In genomic region chr12:4034926-4035325, GRCh38 we compare ENCODE assay signal across 21 cellular contexts.
"Had no signal": no experiment of that assay in that cellular context is flagged by ENCODE, and none has a peak within 500 bp of the region (broad histone marks: within the 10 kb centered on the region; RNA-seq: fewer than 3 reads in every experiment).

No MANE protein-coding gene starts in this region.

- DNase-seq: activated CD4-positive, alpha-beta T cell treated with anti-CD3 and anti-CD28 coated beads, Interleukin-2, amount 10 ng/mL, durations not matched to agents 24 days and 14 days; activated CD8-positive, alpha-beta memory T cell treated with anti-CD3 and anti-CD28 coated beads for 24 hours; activated naive CD4-positive, alpha-beta T cell treated with Interleukin-2 at 50 U/mL for 16 hours; cortex of kidney; effector memory CD8-positive, alpha-beta T cell; erythroblast; foreskin keratinocyte; head of caudate nucleus; left cardiac atrium; mucosa of descending colon; sigmoid colon; stimulated activated CD4-positive, alpha-beta T cell treated with anti-CD3 and anti-CD28 coated beads, Interleukin-12 subunit alpha, Interleukin-12 subunit beta, amount 100 ng/mL, for 4 hours; stimulated activated CD4-positive, alpha-beta T cell treated with anti-CD3 and anti-CD28 coated beads, Interleukin-4, amount 100 ng/mL, for 1 hour; stimulated activated CD8-positive, alpha-beta memory T cell treated with anti-CD3 and anti-CD28 coated beads, Interleukin-4, amount 100 ng/mL, for 48 hours; stimulated activated naive CD8-positive, alpha-beta T cell treated with anti-CD3 and anti-CD28 coated beads, Interleukin-15, Interleukin-2, amounts not matched to agents 100 U/mL and 50 U/mL, for 24 hours; T-helper 17 cell; upper lobe of left lung had no signal

- ATAC-seq: effector memory CD8-positive, alpha-beta T cell; foreskin keratinocyte; left cardiac atrium; mucosa of descending colon; natural killer cell treated with Interleukin-12 subunit alpha and Interleukin-12 subunit beta and Interleukin-15 and Interleukin-18, amount 100 ng/mL, for 72 hours; stimulated activated naive CD8-positive, alpha-beta T cell treated with anti-CD3 and anti-CD28 coated beads, Interleukin-15, Interleukin-2, amounts not matched to agents 100 U/mL and 50 U/mL, for 24 hours; T-helper 17 cell; WTC11 had no signal

- H3K27ac ChIP-seq: sigmoid colon, suprapubic skin had no signal

- H3K9me3 ChIP-seq: mucosa of descending colon, sigmoid colon, suprapubic skin, upper lobe of left lung had no signal

- H3K4me3 ChIP-seq: lung, mucosa of descending colon, sigmoid colon, suprapubic skin, upper lobe of left lung had no signal

- H3K27me3 ChIP-seq: foreskin keratinocyte, sigmoid colon, suprapubic skin, upper lobe of left lung had no signal
